In genomic region chr2:15748736-15749323, GRCh38 we compare ENCODE assay signal across 8 cellular contexts.
DNase-seq lines count a peak whose midpoint lies in the region; ATAC-seq and TF ChIP-seq lines count a peak whose summit lies in the region.

No MANE protein-coding gene starts in this region.

- POLR2A ChIA-PET in HEK293 (lab: Yijun Ruan, JAX): no interaction called here

- 47 to 64% methylated on average over 9 of the region's 12 CpGs for WGBS in mesodermal cell (ENCODE audit: insufficient coverage in 2 of 2), 2 experiments

- CTCF ChIA-PET in HEK293 (lab: Yijun Ruan, JAX): interaction anchor here (0.6 to 2.1 kb wide), 13 partner anchors 9 to 412 kb away, joined by 3 to 15 read pairs (median 5); no protein-coding TSS in a partner anchor

- H3K9me3 Mint-ChIP-seq in brain: peaks cover 0 to 3% (median 0%) of the 10 kb centered on the region in 5 experiments

- no peaks in the 10 kb centered on the region for H3K27me3 Mint-ChIP-seq in brain

- no peak for ATAC-seq in GM18873 (IDR thresholded peaks at IDR 0.05; ENCODE audit: low FRiP score, unreplicated experiment)
- no peak for ATAC-seq in GM21390 (IDR thresholded peaks at IDR 0.05; ENCODE audit: unreplicated experiment)

- H3K36me3 ChIP-seq in HEK293 (ENCODE audit: control insufficient read depth in 2 of 2, insufficient read depth in 1 of 2, low read length in 2 of 2) (no peaks in the 10 kb centered on the region), mesodermal cell (ENCODE audit: control insufficient read depth, insufficient read depth, low read length) (no peaks in the 10 kb centered on the region)

- TF ChIP-seq CTCF in HEK293 (tag by site-specific recombination; IDR thresholded peaks at IDR 0.05) (0 out of 2 replicates have a peak, but pooled peaks have one; percentile 31), brain (conservative IDR thresholded peaks at IDR 0.05) (peak; percentile 17 to 54)

- H3K4me3 ChIP-seq in HEK293 (ENCODE audit: low read depth, low read length) (no peak overlapping the region), mesodermal cell (ENCODE audit: extremely low read depth, insufficient read depth, low read length, poor library complexity, severe bottlenecking) (no peak overlapping the region)

- peaks cover 26% of the 10 kb centered on the region for H3K4me1 Mint-ChIP-seq in brain

- no peaks in the 10 kb centered on the region for H3K36me3 Mint-ChIP-seq in brain

- H3K27ac Mint-ChIP-seq in brain: peak overlapping the region in 2 of 5 experiments; percentile 56 to 59

- H3K27ac ChIP-seq in HEK293 (ENCODE audit: extremely low read depth, low read depth, low read length) (no peak overlapping the region), mesodermal cell (ENCODE audit: low read depth, low read length, severe bottlenecking) (peak overlapping the region; percentile 95)

- H3K9me3 ChIP-seq in HEK293 (ENCODE audit: control insufficient read depth, insufficient read depth, low read depth, low read length) (no peaks in the 10 kb centered on the region), mesodermal cell (ENCODE audit: control insufficient read depth, low read length) (no peaks in the 10 kb centered on the region)

- no peak overlapping the region for H3K4me3 Mint-ChIP-seq in brain

- H3K4me1 ChIP-seq in HEK293 (ENCODE audit: control insufficient read depth, insufficient read depth, low read length) (no peaks in the 10 kb centered on the region), mesodermal cell (ENCODE audit: control insufficient read depth, insufficient read depth, low read length, poor library complexity, severe bottlenecking) (peaks cover 27% of the 10 kb centered on the region)

- peak; percentile 23 for DNase-seq in ELR (ENCODE audit: low read depth)
- DNase-seq in occipital lobe (lab: John Stamatoyannopoulos, UW): no peak
- DNase-seq in CD1c-positive myeloid dendritic cell (ENCODE audit: extremely low spot score): no peak

TF ChIP-seq in HEK293, 187 proteins besides CTCF, POLR2A, EP300 and RAD21:
- no peak for TF ChIP-seq SCRT2 (tag by site-specific recombination; IDR thresholded peaks at IDR 0.05)
- TF ChIP-seq ZNF654 (tag by site-specific recombination; IDR thresholded peaks at IDR 0.05; ENCODE audit: low read depth): peak; percentile 33
- TF ChIP-seq RBAK (tag by site-specific recombination; IDR thresholded peaks at IDR 0.05): no peak
- TF ChIP-seq WT1 (tag by site-specific recombination; IDR thresholded peaks at IDR 0.05): no peak
- no peak for TF ChIP-seq KLF16 (tag by site-specific recombination; IDR thresholded peaks at IDR 0.05)
- no peak for TF ChIP-seq ZBTB44 (tag by site-specific recombination; IDR thresholded peaks at IDR 0.05)
- TF ChIP-seq GLIS2 (tag by site-specific recombination; IDR thresholded peaks at IDR 0.05): 0 out of 2 replicates have a peak, but pooled peaks have one; percentile 23
- TF ChIP-seq BCL6B (tag by site-specific recombination; IDR thresholded peaks at IDR 0.05): no peak
- TF ChIP-seq HOXC10 (CRISPR knock-in tag; IDR thresholded peaks at IDR 0.05): no peak
- no peak for TF ChIP-seq ZNF202 (tag by site-specific recombination; IDR thresholded peaks at IDR 0.05; ENCODE audit: borderline replicate concordance)
- TF ChIP-seq ZFP3 (tag by site-specific recombination; IDR thresholded peaks at IDR 0.05; ENCODE audit: low read depth): no peak
